In genomic region chr2:66574701-66575624, GRCh38 we compare ENCODE assay signal across 9 cellular contexts.
A peak's percentile ranks its signal among the peaks of the same experiment; 100 is the strongest.
DNase-seq lines count a peak whose midpoint lies in the region; ATAC-seq and TF ChIP-seq lines count a peak whose summit lies in the region.
"Had no signal": no experiment of that assay in that cellular context is flagged by ENCODE, and none has a peak within 500 bp of the region (broad histone marks: within the 10 kb centered on the region; RNA-seq: fewer than 3 reads in every experiment).

No MANE protein-coding gene starts in this region.

- no peak overlapping the region for H3K27ac ChIP-seq in parathyroid adenoma
- H3K27ac ChIP-seq: BLaER1 treated with 17β-estradiol and CSF1 and Interleukin-3, amounts not matched to agents 10 nM and 100 nM had no signal

- intact Hi-C loops in left ventricle myocardium superior (cut with micrococcal nuclease) = loop anchor here (5.0 kb wide), 1 partner anchor 138 kb away; the partner anchor contains the start of gene MEIS1

- peak; percentile 38 to 62 for DNase-seq in NOMO-1 (lab: John Stamatoyannopoulos, UW; ENCODE audit: unreplicated experiment in 2 of 2)
- no peak for DNase-seq in NOMO-1 treated with dmso at 0.1 percent for 144 hours (lab: John Stamatoyannopoulos, UW; ENCODE audit: unreplicated experiment)
- peak; percentile 83 for DNase-seq in NCI-H2171 treated with DMSO at 0.1 percent for 48 hours (lab: John Stamatoyannopoulos, UW)
- peak; percentile 54 for DNase-seq in amniotic stem cell (lab: John Stamatoyannopoulos, UW)
- peak; percentile 41 for DNase-seq in left ventricle myocardium superior
- DNase-seq in GOT3 (lab: John Stamatoyannopoulos, UW) = no peak

- peak overlapping the region; percentile 50 for H3K4me3 ChIP-seq in parathyroid adenoma (ENCODE audit: low read depth, low read length)

- no peaks in the 10 kb centered on the region for H3K79me2 ChIP-seq in parathyroid adenoma

- ATAC-seq in left ventricle myocardium superior = peak; percentile 84
- ATAC-seq in HG02840 (IDR thresholded peaks at IDR 0.05; ENCODE audit: low FRiP score, unreplicated experiment) = no peak

- H2AFZ ChIP-seq in parathyroid adenoma = peak overlapping the region; percentile 59

- H3K27me3 ChIP-seq in parathyroid adenoma (ENCODE audit: control insufficient read depth, insufficient read depth, low read length) = peaks cover 7% of the 10 kb centered on the region

- no peaks in the 10 kb centered on the region for H3K4me1 ChIP-seq in parathyroid adenoma
- H3K4me1 ChIP-seq: BLaER1 treated with 17β-estradiol and CSF1 and Interleukin-3, amounts not matched to agents 10 nM and 100 nM had no signal

- H3K4me2 ChIP-seq in parathyroid adenoma (ENCODE audit: low read length) = peak overlapping the region; percentile 79

- H3K36me3 ChIP-seq in parathyroid adenoma (ENCODE audit: control insufficient read depth, insufficient read depth, low read length) = no peaks in the 10 kb centered on the region
- H3K36me3 ChIP-seq: BLaER1 treated with 17β-estradiol and CSF1 and Interleukin-3, amounts not matched to agents 10 nM and 100 nM had no signal

- peak; percentile 45 for TF ChIP-seq CTCF in parathyroid adenoma (IDR thresholded peaks at IDR 0.05)

- no peaks in the 10 kb centered on the region for H3K9me3 ChIP-seq in parathyroid adenoma (ENCODE audit: control insufficient read depth, low read length)

- H3K9ac ChIP-seq in parathyroid adenoma = no peak overlapping the region
- H3K9ac ChIP-seq: BLaER1 treated with 17β-estradiol and CSF1 and Interleukin-3, amounts not matched to agents 10 nM and 100 nM had no signal

Comparison
In these comparisons a context has a peak if more than half of its experiments do, and no peak if none do; other contexts are left out.
1. DNase-seq: peak in NOMO-1 (2 of 2), NCI-H2171 treated with DMSO at 0.1 percent for 48 hours (single experiment), amniotic stem cell (single experiment) and left ventricle myocardium superior (single experiment); none in NOMO-1 treated with dmso at 0.1 percent for 144 hours (single experiment) and GOT3 (single experiment).